Comparison of ENCODE assay signal across 20 cellular contexts in genomic region chr5:55638455-55638854, GRCh38.
DNase-seq lines count a peak whose midpoint lies in the region; ATAC-seq and TF ChIP-seq lines count a peak whose summit lies in the region.
"Had no signal": no experiment of that assay in that cellular context is flagged by ENCODE, and none has a peak within 500 bp of the region (broad histone marks: within the 10 kb centered on the region; RNA-seq: fewer than 3 reads in every experiment).

No MANE protein-coding gene starts in this region.

- intact Hi-C loops in prostate gland (cut with DNase I), result no loop called here

- peaks cover 11% of the 10 kb centered on the region for H3K4me1 Mint-ChIP-seq in activated naive CD8-positive, alpha-beta T cell treated with anti-CD3 and anti-CD28 coated beads, Interleukin-2, amount 50 U/mL, for 24 hours

- TF ChIP-seq CTCF in AG10803 (conservative IDR thresholded peaks at IDR 0.05; ENCODE audit: low read length) (no peak), cardiac fibroblast (IDR thresholded peaks at IDR 0.05; ENCODE audit: low read depth, low read length) (no peak), prostate gland (IDR thresholded peaks at IDR 0.05) (no peak)

- peaks cover 36% of the 10 kb centered on the region for H3K4me1 ChIP-seq in prostate gland (replicated peaks)

- peak overlapping the region; percentile 76 to 82 for H3K27ac ChIP-seq in prostate gland
- H3K27ac ChIP-seq: GM23248, KMS-11 had no signal

- no peak for TF ChIP-seq POLR2A in prostate gland (IDR thresholded peaks at IDR 0.05)

- no peaks in the 10 kb centered on the region for H3K27me3 Mint-ChIP-seq in activated naive CD8-positive, alpha-beta T cell treated with anti-CD3 and anti-CD28 coated beads, Interleukin-2, amount 50 U/mL, for 24 hours

- H3K36me3 ChIP-seq in prostate gland, result no peaks in the 10 kb centered on the region
- H3K36me3 ChIP-seq: esophagus squamous epithelium, pancreas had no signal

- no peak overlapping the region for H3K4me3 Mint-ChIP-seq in activated naive CD8-positive, alpha-beta T cell treated with anti-CD3 and anti-CD28 coated beads, Interleukin-2, amount 50 U/mL, for 24 hours
- H3K4me3 Mint-ChIP-seq: T-helper 1 cell treated with Interleukin-12 subunit alpha and Interleukin-12 subunit beta and Interleukin-4 antibody, amounts not matched to agents 30 μg/mL and 1 μg/mL, for 36 hours had no signal

- H3K4me3 ChIP-seq in AG10803 (ENCODE audit: low read length) (no peak overlapping the region), cardiac fibroblast (replicated peaks in 1 of 2; ENCODE audit: low read depth in 2 of 2, low read length in 2 of 2) (no peak overlapping the region), prostate gland (no peak overlapping the region)
- H3K4me3 ChIP-seq: esophagus squamous epithelium, GM23248, pancreas had no signal

- DNase-seq in AG10803 (ENCODE audit: low read depth), result peak; percentile 44
- DNase-seq in M059J (ENCODE audit: low read depth), result peak; percentile 27
- peak; percentile 43 to 69 for DNase-seq in cardiac fibroblast (ENCODE audit: low read depth in 2 of 2)
- peak; percentile 35 for DNase-seq in prostate gland (ENCODE audit: low spot score)
- no peak for DNase-seq in amniotic stem cell (lab: John Stamatoyannopoulos, UW)
- no peak for DNase-seq in middle frontal gyrus (ENCODE audit: extremely low spot score, low spot score)
- DNase-seq in activated naive CD8-positive, alpha-beta T cell treated with anti-CD3 and anti-CD28 coated beads, Interleukin-2, amount 50 U/mL, for 24 hours, result no peak
- no peak for DNase-seq in stimulated activated CD4-positive, alpha-beta T cell treated with anti-CD3 and anti-CD28 coated beads, Interleukin-1b, Interleukin-23, amount 100 ng/mL, for 48 hours
- DNase-seq: activated CD4-positive, CD25-positive, alpha-beta regulatory T cell treated with anti-CD3 and anti-CD28 coated beads, Interleukin-2, amount 50 U/mL, for 72 hours; activated effector memory CD4-positive, alpha-beta T cell treated with anti-CD3 and anti-CD28 coated beads, Interleukin-2, amount 50 U/mL, for 16 hours; esophagus squamous epithelium; GM23248; NCI-H1417 treated with DMSO at 0.1 percent for 48 hours; NCI-H345; pancreas; SHP77 treated with DMSO at 0.1 percent for 48 hours; stimulated activated CD4-positive, alpha-beta T cell treated with anti-CD3 and anti-CD28 coated beads, Interleukin-12 subunit alpha, Interleukin-12 subunit beta, amount 100 ng/mL, for 4 hours; stimulated activated naive CD4-positive, alpha-beta T cell had no signal

- ATAC-seq in activated naive CD8-positive, alpha-beta T cell treated with anti-CD3 and anti-CD28 coated beads, Interleukin-2, amount 50 U/mL, for 24 hours, result no peak
- ATAC-seq: pancreas had no signal

- no peaks in the 10 kb centered on the region for H3K27me3 ChIP-seq in prostate gland (replicated peaks; ENCODE audit: insufficient read depth)
- H3K27me3 ChIP-seq: esophagus squamous epithelium, pancreas had no signal

- H3K36me3 Mint-ChIP-seq in activated naive CD8-positive, alpha-beta T cell treated with anti-CD3 and anti-CD28 coated beads, Interleukin-2, amount 50 U/mL, for 24 hours (ENCODE audit: low read depth), result peaks cover 16% of the 10 kb centered on the region

- H3K27ac Mint-ChIP-seq in activated naive CD8-positive, alpha-beta T cell treated with anti-CD3 and anti-CD28 coated beads, Interleukin-2, amount 50 U/mL, for 24 hours, result no peak overlapping the region
- H3K27ac Mint-ChIP-seq: T-helper 1 cell treated with Interleukin-12 subunit alpha and Interleukin-12 subunit beta and Interleukin-4 antibody, amounts not matched to agents 30 μg/mL and 1 μg/mL, for 36 hours had no signal

- WGBS in prostate gland, result 22% methylated on average over 4 of the region's 4 CpGs

- H3K9me3 Mint-ChIP-seq in activated naive CD8-positive, alpha-beta T cell treated with anti-CD3 and anti-CD28 coated beads, Interleukin-2, amount 50 U/mL, for 24 hours, result no peaks in the 10 kb centered on the region
- H3K9me3 Mint-ChIP-seq: T-helper 1 cell treated with Interleukin-12 subunit alpha and Interleukin-12 subunit beta and Interleukin-4 antibody, amounts not matched to agents 30 μg/mL and 1 μg/mL, for 36 hours had no signal

- no peaks in the 10 kb centered on the region for H3K9me3 ChIP-seq in prostate gland
- H3K9me3 ChIP-seq: esophagus squamous epithelium, pancreas had no signal

Comparison
In these comparisons a context has a peak if more than half of its experiments do, and no peak if none do; other contexts are left out.
1. DNase-seq: peak in AG10803 (single experiment), M059J (single experiment), cardiac fibroblast (2 of 2) and prostate gland (single experiment); none in amniotic stem cell (single experiment), middle frontal gyrus (single experiment), activated naive CD8-positive, alpha-beta T cell treated with anti-CD3 and anti-CD28 coated beads, Interleukin-2, amount 50 U/mL, for 24 hours (single experiment) and stimulated activated CD4-positive, alpha-beta T cell treated with anti-CD3 and anti-CD28 coated beads, Interleukin-1b, Interleukin-23, amount 100 ng/mL, for 48 hours (single experiment).